Comparison of ENCODE assay signal across 19 cellular contexts in genomic region chr11:17371614-17372013, GRCh38. TPM values are rescaled to one million over a fixed set of nuclear protein-coding genes. Genes with fewer than 3 reads are reported as not detected.
A peak's percentile ranks its signal among the peaks of the same experiment; 100 is the strongest.
DNase-seq lines count a peak whose midpoint lies in the region; ATAC-seq, FAIRE-seq and TF ChIP-seq lines count a peak whose summit lies in the region.
"Had no signal": no experiment of that assay in that cellular context is flagged by ENCODE, and none has a peak within 500 bp of the region (broad histone marks: within the 10 kb centered on the region; RNA-seq: fewer than 3 reads in every experiment).

No MANE protein-coding gene starts in this region.

- no peak for ATAC-seq in GM19463 (IDR thresholded peaks at IDR 0.05; ENCODE audit: unreplicated experiment)
- ATAC-seq: left lobe of liver had no signal

- no peaks in the 10 kb centered on the region for H3K4me1 ChIP-seq in cardiac muscle cell (ENCODE audit: low read depth)
- peaks cover 0 to under 1% of the 10 kb centered on the region in 2 donors for H3K4me1 ChIP-seq in right atrium auricular region
- no peaks in the 10 kb centered on the region for H3K4me1 ChIP-seq in subcutaneous abdominal adipose tissue (ENCODE audit: control insufficient read depth in 5 of 5, insufficient read depth in 5 of 5, low read length in 5 of 5)
- H3K4me1 ChIP-seq: Caco-2 had no signal

- H3K4me3 ChIP-seq in cardiac muscle cell (no peak overlapping the region), right atrium auricular region (no peak overlapping the region), subcutaneous abdominal adipose tissue (ENCODE audit: low read depth in 1 of 5, low read length in 5 of 5) (peak overlapping the region in 4 of 5 donors; percentile 9 to 43 (median 26))
- H3K4me3 ChIP-seq: thoracic aorta had no signal

- no peaks in the 10 kb centered on the region for H3K36me3 ChIP-seq in cardiac muscle cell
- H3K36me3 ChIP-seq in right atrium auricular region = peaks cover 70% of the 10 kb centered on the region
- H3K36me3 ChIP-seq in subcutaneous abdominal adipose tissue (ENCODE audit: control insufficient read depth in 5 of 5, insufficient read depth in 5 of 5, low read length in 5 of 5) = peaks cover 0 to 8% (median 2%) of the 10 kb centered on the region in 5 donors

- H3K27ac Mint-ChIP-seq in type B pancreatic cell = no peak overlapping the region
- H3K27ac Mint-ChIP-seq: brain; T-helper 2 cell treated with Interferon-gamma antibody and Interleukin-4, amounts not matched to agents 5 μg/mL and 100 μg/mL, for 36 hours had no signal

- H3K27me3 ChIP-seq in cardiac muscle cell (no peaks in the 10 kb centered on the region), right atrium auricular region (no peaks in the 10 kb centered on the region), subcutaneous abdominal adipose tissue (ENCODE audit: control insufficient read depth in 5 of 5, insufficient read depth in 4 of 5, low read length in 5 of 5) (no peaks in the 10 kb centered on the region)

- no peaks in the 10 kb centered on the region for H3K4me1 Mint-ChIP-seq in type B pancreatic cell (ENCODE audit: unreplicated experiment)
- H3K4me1 Mint-ChIP-seq: brain had no signal

- FAIRE-seq in GM12892 (lab: Jason Lieb, UNC) = no peak

- H3K9ac ChIP-seq in subcutaneous abdominal adipose tissue (ENCODE audit: low read length in 5 of 5) = no peak overlapping the region

- H3K36me3 Mint-ChIP-seq in type B pancreatic cell = peaks cover 58% of the 10 kb centered on the region

- H3K27me3 Mint-ChIP-seq in type B pancreatic cell = no peaks in the 10 kb centered on the region
- H3K27me3 Mint-ChIP-seq: brain had no signal

- no peak overlapping the region for H3K27ac ChIP-seq in cardiac muscle cell
- no peak overlapping the region for H3K27ac ChIP-seq in right atrium auricular region
- H3K27ac ChIP-seq in subcutaneous abdominal adipose tissue (ENCODE audit: low read depth, low read length) = no peak overlapping the region
- H3K27ac ChIP-seq: thoracic aorta had no signal

- peak; percentile 25 to 66 for DNase-seq in cardiac muscle cell (ENCODE audit: low read depth in 1 of 2, low spot score in 1 of 2)
- no peak for DNase-seq in right atrium auricular region (ENCODE audit: low spot score)
- DNase-seq in RPMI7951 (ENCODE audit: low read depth) = peak; percentile 15
- DNase-seq in fibroblast of gingiva (ENCODE audit: low read depth) = peak; percentile 49
- no peak for DNase-seq in GM12892 (ENCODE audit: insufficient read length)
- DNase-seq in type B pancreatic cell (ENCODE audit: extremely low spot score, unreplicated experiment) = no peak
- DNase-seq: activated CD4-positive, CD25-positive, alpha-beta regulatory T cell treated with anti-CD3 and anti-CD28 coated beads, Interleukin-2, amount 50 U/mL, for 72 hours; activated CD8-positive, alpha-beta memory T cell treated with anti-CD3 and anti-CD28 coated beads, Interleukin-2, amount 50 U/mL, for 4 hours; activated gamma-delta T cell treated with Interleukin-2 at 50 U/mL for 16 hours; SIG-M5; stimulated activated CD4-positive, alpha-beta T cell treated with anti-CD3 and anti-CD28 coated beads, Interleukin-4, amount 100 ng/mL, for 4 hours had no signal

- TF ChIP-seq CTCF in cardiac muscle cell (IDR thresholded peaks at IDR 0.05; ENCODE audit: low read depth, low read length) = no peak
- TF ChIP-seq CTCF in right atrium auricular region (IDR thresholded peaks at IDR 0.05) = no peak
- TF ChIP-seq CTCF in type B pancreatic cell (conservative IDR thresholded peaks at IDR 0.05) = no peak

- TF ChIP-seq POLR2A in GM12892 (IDR thresholded peaks at IDR 0.05; ENCODE audit: low read depth, low read length) = no peak

- H3K9me3 ChIP-seq in cardiac muscle cell (ENCODE audit: low read depth) (no peaks in the 10 kb centered on the region), right atrium auricular region (peaks cover 13 to 55% of the 10 kb centered on the region in 2 donors), subcutaneous abdominal adipose tissue (ENCODE audit: control insufficient read depth in 5 of 5, low read length in 5 of 5) (peaks cover 32 to 82% (median 77%) of the 10 kb centered on the region in 5 donors)

- H3K9me3 Mint-ChIP-seq in type B pancreatic cell = peaks cover 30% of the 10 kb centered on the region

- no peak overlapping the region for H3K4me3 Mint-ChIP-seq in type B pancreatic cell
- H3K4me3 Mint-ChIP-seq: brain; T-helper 2 cell treated with Interferon-gamma antibody and Interleukin-4, amounts not matched to agents 5 μg/mL and 100 μg/mL, for 36 hours had no signal

RNA-seq across cellular contexts. Expression of gene KCNJ11, which starts 16.8 kb away (rescaled TPM):
- total RNA-seq in cardiac muscle cell = 12.8 and 17.0 TPM in 2 replicates
- polyA plus RNA-seq in cardiac muscle cell = 4.7 and 10.1 TPM in 2 replicates
- 10 to 100 TPM; 18.7 to 19.5 TPM for total RNA-seq in right atrium auricular region
- not detected in 2 replicates for total RNA-seq in RPMI7951 (2014; rRNA removed; shearing (Covaris generic))
- polyA plus RNA-seq in GM12892 (2012; ENCODE audit: missing spikeins) = 0.55 TPM
- 18.6 and 25.4 TPM in 2 replicates for total RNA-seq in type B pancreatic cell (ENCODE audit: low replicate concordance)
- total RNA-seq: osteocyte had no signal

RNA-seq across cellular contexts. Expression of gene NCR3LG1, which starts 20.0 kb away (rescaled TPM):
- total RNA-seq in cardiac muscle cell (5.2 and 7.6 TPM in 2 replicates), right atrium auricular region (1 to 10 TPM; 2.0 to 3.6 TPM), type B pancreatic cell (ENCODE audit: low replicate concordance) (6.0 and 12.3 TPM in 2 replicates)
- 2.0 and 2.7 TPM in 2 replicates for polyA plus RNA-seq in cardiac muscle cell
- 1.1 TPM in 2 replicates for total RNA-seq in RPMI7951 (2014; rRNA removed; shearing (Covaris generic))
- 0.32 TPM for polyA plus RNA-seq in GM12892 (2012; ENCODE audit: missing spikeins)

Comparison
In these comparisons a context has a peak if more than half of its experiments do, and no peak if none do; other contexts are left out.
1. DNase-seq: peak in cardiac muscle cell (2 of 2), RPMI7951 (single experiment) and fibroblast of gingiva (single experiment); none in right atrium auricular region (single experiment), GM12892 (single experiment) and type B pancreatic cell (single experiment).
2. H3K4me3 ChIP-seq: peak in subcutaneous abdominal adipose tissue (4 of 5); none in cardiac muscle cell (single experiment) and right atrium auricular region (0 of 2).
3. RNA of gene KCNJ11, which starts 16.8 kb away (total RNA-seq): 18.7 to 19.5 TPM in right atrium auricular region, 18.6 to 25.4 TPM in type B pancreatic cell and 12.8 to 17.0 TPM in cardiac muscle cell; not detected in RPMI7951; every median in the first group is over 10 times any median in the second.